ENCODE assay signal across 30 cellular contexts in the genomic region with DNA sequence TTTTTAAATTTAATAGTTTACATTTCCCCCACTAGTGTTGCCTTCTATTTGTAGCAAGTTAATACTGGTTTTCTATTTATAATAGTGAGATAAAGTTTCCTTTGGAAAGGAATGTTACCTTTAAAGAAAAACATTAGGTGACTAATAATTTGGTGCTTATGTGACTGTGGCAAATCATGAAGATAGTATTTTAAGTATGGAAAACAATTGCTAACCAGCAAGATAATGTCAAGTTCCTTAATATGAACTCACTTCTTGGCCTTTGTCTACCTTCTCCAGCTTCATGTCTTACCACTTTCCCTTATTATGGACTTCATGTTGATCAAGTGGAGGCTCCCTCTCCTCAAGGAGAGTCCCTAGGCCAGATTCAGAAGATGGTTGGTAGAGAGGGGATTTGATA.
"Had no signal": no experiment of that assay in that cellular context is flagged by ENCODE, and none has a peak within 500 bp of the region (broad histone marks: within the 10 kb centered on the region; RNA-seq: fewer than 3 reads in every experiment).

No MANE protein-coding gene starts in this region.

- H3K27me3 ChIP-seq: adrenal gland, cardiac muscle cell, SJCRH30 had no signal

- H3K4me1 ChIP-seq: SJCRH30 had no signal

- H3K36me3 Mint-ChIP-seq: activated naive CD8-positive, alpha-beta T cell treated with anti-CD3 and anti-CD28 coated beads, Interleukin-2, amount 10 ng/mL, durations not matched to agents 7 days and 5 days had no signal

- H3K36me3 ChIP-seq: adrenal gland, cardiac muscle cell, SJCRH30 had no signal

- H3K4me1 Mint-ChIP-seq: activated naive CD8-positive, alpha-beta T cell treated with anti-CD3 and anti-CD28 coated beads, Interleukin-2, amount 10 ng/mL, durations not matched to agents 7 days and 5 days; brain; WTC11 had no signal

- H3K27ac ChIP-seq: adrenal gland, cardiac muscle cell, SJCRH30 had no signal

- H3K9me3 ChIP-seq: adrenal gland, SJCRH30 had no signal

- H3K27me3 Mint-ChIP-seq: brain had no signal

- H3K27ac Mint-ChIP-seq: activated CD8-positive, alpha-beta T cell treated with anti-CD3 and anti-CD28 coated beads, Interleukin-2, amount 10 ng/mL, durations not matched to agents 7 days and 5 days; activated naive CD8-positive, alpha-beta T cell treated with anti-CD3 and anti-CD28 coated beads, Interleukin-2, amount 10 ng/mL, durations not matched to agents 7 days and 5 days; brain; T-helper 17 cell; WTC11 had no signal

- DNase-seq: activated CD4-positive, alpha-beta T cell treated with anti-CD3 and anti-CD28 coated beads for 48 hours; activated CD4-positive, alpha-beta T cell treated with anti-CD3 and anti-CD28 coated beads, Interleukin-2, amount 50 U/mL, for 4 hours; activated CD4-positive, CD25-positive, alpha-beta regulatory T cell treated with anti-CD3 and anti-CD28 coated beads, Interleukin-2, amount 50 U/mL, for 72 hours; activated CD8-positive, alpha-beta memory T cell treated with anti-CD3 and anti-CD28 coated beads, Interleukin-2, amount 50 U/mL, for 48 hours; activated CD8-positive, alpha-beta T cell treated with anti-CD3 and anti-CD28 coated beads, Interleukin-2, amount 10 ng/mL, durations not matched to agents 7 days and 5 days; activated naive CD4-positive, alpha-beta T cell treated with anti-CD3 and anti-CD28 coated beads, Interleukin-2, amount 50 U/mL, for 16 hours; activated naive CD8-positive, alpha-beta T cell treated with anti-CD3 and anti-CD28 coated beads, Interleukin-2, amount 10 ng/mL, durations not matched to agents 7 days and 5 days; activated T-cell treated with anti-CD3 and anti-CD28 coated beads, Interleukin-2, amount 50 U/mL, for 1 hour; adrenal gland; anterior cingulate cortex; cerebellar nuclear complex; KG1; NCI-H1105; NCI-H1436; NCI-H1694 treated with DMSO at 0.1 percent for 48 hours; NCI-H2029 treated with DMSO at 0.1 percent for 48 hours; NCI-H345; NCI-H510A; NCI-H526 treated with DMSO at 0.1 percent for 48 hours; NCI-H82; OCI-M1; RPMI8226; SJCRH30; T-helper 17 cell; T-helper 9 cell had no signal

- ATAC-seq: activated CD8-positive, alpha-beta T cell treated with anti-CD3 and anti-CD28 coated beads, Interleukin-2, amount 10 ng/mL, durations not matched to agents 7 days and 5 days; Panc1; Right ventricle myocardium inferior; T-helper 17 cell; WTC11 had no signal

- H3K4me3 Mint-ChIP-seq: activated CD8-positive, alpha-beta T cell treated with anti-CD3 and anti-CD28 coated beads, Interleukin-2, amount 10 ng/mL, durations not matched to agents 7 days and 5 days; activated naive CD8-positive, alpha-beta T cell treated with anti-CD3 and anti-CD28 coated beads, Interleukin-2, amount 10 ng/mL, durations not matched to agents 7 days and 5 days; brain; T-helper 17 cell; WTC11 had no signal

- H3K4me3 ChIP-seq: adrenal gland, cardiac muscle cell, SJCRH30 had no signal

- H3K9me3 Mint-ChIP-seq: activated naive CD8-positive, alpha-beta T cell treated with anti-CD3 and anti-CD28 coated beads, Interleukin-2, amount 10 ng/mL, durations not matched to agents 7 days and 5 days had no signal
